In the genomic region with DNA sequence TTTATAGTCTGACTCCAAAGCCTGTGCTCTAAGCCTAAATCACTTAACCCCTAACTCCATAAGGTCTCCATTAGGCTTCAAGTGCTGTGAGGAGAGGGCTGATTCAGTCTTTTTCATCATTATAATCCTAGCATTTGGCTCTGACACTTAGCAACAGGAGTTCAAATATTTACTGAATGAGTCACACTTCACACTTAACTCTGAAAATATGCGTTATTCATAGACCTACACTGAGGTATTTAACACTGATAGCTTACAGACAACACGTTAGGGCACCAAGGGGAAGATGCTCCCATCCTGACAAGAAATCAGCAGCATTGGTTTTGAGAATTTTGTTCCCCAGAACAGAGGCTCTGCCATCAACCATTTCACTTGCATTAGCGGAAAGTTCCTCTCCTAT, we compare ENCODE assay signal across 8 cellular contexts. TPM values are rescaled to one million over a fixed set of nuclear protein-coding genes. Genes with fewer than 3 reads are reported as not detected.
A peak's percentile ranks its signal among the peaks of the same experiment; 100 is the strongest.
DNase-seq lines count a peak whose midpoint lies in the region; ATAC-seq and TF ChIP-seq lines count a peak whose summit lies in the region.

No MANE protein-coding gene starts in this region.

- 45 to 73% (median 53%) methylated on average over 3 of the region's 3 CpGs for WGBS in adrenal gland, 4 donors

- H3K4me3 ChIP-seq in epithelial cell of esophagus (ENCODE audit: low read length) = no peak overlapping the region
- H3K4me3 ChIP-seq in adrenal gland = no peak overlapping the region

- no peaks in the 10 kb centered on the region for H3K9me3 Mint-ChIP-seq in osteocyte (ENCODE audit: unreplicated experiment)

- DNase-seq in GM04504 (ENCODE audit: low read depth) = peak; percentile 76
- DNase-seq in NCI-H748 treated with DMSO at 0.1 percent for 48 hours (lab: John Stamatoyannopoulos, UW) = peak; percentile 42
- peak; percentile 91 for DNase-seq in epithelial cell of esophagus (ENCODE audit: low read depth)
- no peak for DNase-seq in osteocyte (ENCODE audit: extremely low spot score, unreplicated experiment)
- no peak for DNase-seq in stimulated activated naive CD4-positive, alpha-beta T cell treated with Interleukin-2 at 50 U/mL for 16 hours (lab: John Stamatoyannopoulos, UW)
- DNase-seq in middle frontal gyrus (ENCODE audit: extremely low spot score, low spot score) = no peak
- DNase-seq in adrenal gland = no peak

- no peaks in the 10 kb centered on the region for H3K27me3 ChIP-seq in adrenal gland

- H3K27ac Mint-ChIP-seq in osteocyte (ENCODE audit: unreplicated experiment) = peak overlapping the region; percentile 73

- H3K36me3 Mint-ChIP-seq in osteocyte (ENCODE audit: unreplicated experiment) = peaks cover 10% of the 10 kb centered on the region

- no peaks in the 10 kb centered on the region for H3K27me3 Mint-ChIP-seq in osteocyte (ENCODE audit: unreplicated experiment)

- TF ChIP-seq POLR2A in adrenal gland (IDR thresholded peaks at IDR 0.05) = no peak

- H3K4me1 ChIP-seq in adrenal gland (replicated peaks in 1 of 2) = peaks cover 4 to 20% of the 10 kb centered on the region in 2 donors

- TF ChIP-seq CTCF in epithelial cell of esophagus (IDR thresholded peaks at IDR 0.05; ENCODE audit: insufficient read depth, low read depth, low read length, missing control alignments) (no peak), osteocyte (IDR thresholded peaks at IDR 0.05) (no peak), adrenal gland (IDR thresholded peaks at IDR 0.05) (no peak)

- peak overlapping the region in 1 of 5 donors; percentile 23 for H3K27ac ChIP-seq in adrenal gland

- intact Hi-C loops in adrenal gland (cut with DNase I) = no loop called here

- H3K4me1 Mint-ChIP-seq in osteocyte (ENCODE audit: unreplicated experiment) = peaks cover 22% of the 10 kb centered on the region

- no peak overlapping the region for H3K4me3 Mint-ChIP-seq in osteocyte (ENCODE audit: unreplicated experiment)

- H3K9me3 ChIP-seq in adrenal gland (replicated peaks in 1 of 3) = no peaks in the 10 kb centered on the region

- ATAC-seq in GM19467 (IDR thresholded peaks at IDR 0.05; ENCODE audit: unreplicated experiment) = no peak

- H3K36me3 ChIP-seq in adrenal gland (replicated peaks in 1 of 2) = no peaks in the 10 kb centered on the region

RNA-seq across cellular contexts. Expression of a gene that starts 53.5 kb away (rescaled TPM):
- 28.7 and 28.9 TPM in 2 replicates for total RNA-seq in osteocyte
- 10 to 100 TPM; 17.2 to 36.0 (median 26.5) TPM for total RNA-seq in adrenal gland
- polyA plus RNA-seq in adrenal gland = 10 to 100 TPM in 1 of 3 donors, 1 to 10 TPM in 2; 4.0 to 18.7 (median 6.0) TPM

Comparison
In these comparisons a context has a peak if more than half of its experiments do, and no peak if none do; other contexts are left out.
1. DNase-seq: peak in GM04504 (single experiment), NCI-H748 treated with DMSO at 0.1 percent for 48 hours (single experiment) and epithelial cell of esophagus (single experiment); none in osteocyte (single experiment), stimulated activated naive CD4-positive, alpha-beta T cell treated with Interleukin-2 at 50 U/mL for 16 hours (single experiment), middle frontal gyrus (single experiment) and adrenal gland (0 of 7).